In genomic region chr5:177358333-177358939, GRCh38 we compare ENCODE assay signal across 11 cellular contexts. TPM values are rescaled to one million over a fixed set of nuclear protein-coding genes. Genes with fewer than 3 reads are reported as not detected.
DNase-seq lines count a peak whose midpoint lies in the region; ATAC-seq and TF ChIP-seq lines count a peak whose summit lies in the region.
"Had no signal": no experiment of that assay in that cellular context is flagged by ENCODE, and none has a peak within 500 bp of the region (broad histone marks: within the 10 kb centered on the region; RNA-seq: fewer than 3 reads in every experiment).

No MANE protein-coding gene starts in this region.

- peaks cover 0 to 57% (median 29%) of the 10 kb centered on the region in 5 donors for H3K4me1 ChIP-seq in subcutaneous abdominal adipose tissue (ENCODE audit: control insufficient read depth in 5 of 5, insufficient read depth in 5 of 5, low read length in 5 of 5)

- no peak for DNase-seq in activated CD4-positive, alpha-beta T cell treated with anti-CD3 and anti-CD28 coated beads, Interleukin-2, amount 10 ng/mL, durations not matched to agents 24 days and 14 days
- no peak for DNase-seq in activated CD4-positive, alpha-beta T cell treated with anti-CD3 and anti-CD28 coated beads for 4 hours
- DNase-seq in activated B cell treated with CpG ODN at 0.5 μM for 24 hours (no peak), left ventricle myocardium superior (peak; percentile 52), GM19238 (ENCODE audit: insufficient read length, low spot score) (no peak), iPS-NIHi7 (ENCODE audit: extremely low spot score) (no peak)
- DNase-seq: ACHN, NCI-H1930, T1000 had no signal

- H3K4me3 Mint-ChIP-seq in activated CD4-positive, alpha-beta T cell treated with anti-CD3 and anti-CD28 coated beads, Interleukin-2, amount 10 ng/mL, durations not matched to agents 24 days and 14 days: peak overlapping the region; percentile 84
- H3K4me3 Mint-ChIP-seq in activated B cell treated with CpG ODN at 0.5 μM for 24 hours: peak overlapping the region; percentile 85

- H3K9me3 ChIP-seq in subcutaneous abdominal adipose tissue (ENCODE audit: control insufficient read depth in 5 of 5, low read length in 5 of 5): peaks cover 0 to 3% (median 0%) of the 10 kb centered on the region in 5 donors

- peak overlapping the region in 3 of 5 donors; percentile 4 to 50 (median 26) for H3K9ac ChIP-seq in subcutaneous abdominal adipose tissue (ENCODE audit: low read length in 5 of 5)

- H3K36me3 Mint-ChIP-seq in activated CD4-positive, alpha-beta T cell treated with anti-CD3 and anti-CD28 coated beads, Interleukin-2, amount 10 ng/mL, durations not matched to agents 24 days and 14 days (ENCODE audit: low read depth): peaks cover 8% of the 10 kb centered on the region
- H3K36me3 Mint-ChIP-seq in activated B cell treated with CpG ODN at 0.5 μM for 24 hours (ENCODE audit: low read depth): peaks cover 8% of the 10 kb centered on the region

- H3K4me3 ChIP-seq in subcutaneous abdominal adipose tissue (ENCODE audit: low read depth in 1 of 5, low read length in 5 of 5): peak overlapping the region; percentile 37 to 63 (median 44)

- POLR2A ChIA-PET in activated B cell treated with CpG ODN at 0.5 μM for 24 hours (lab: Charles Lee): interaction anchor here (1.1 to 1.6 kb wide), 4 partner anchors 14 to 224 kb away, joined by 3 to 5 read pairs (median 3); partner anchors contain the start of genes NSD1, PRELID1 and RAB24

- peaks cover 6% of the 10 kb centered on the region for H3K9me3 Mint-ChIP-seq in activated CD4-positive, alpha-beta T cell treated with anti-CD3 and anti-CD28 coated beads, Interleukin-2, amount 10 ng/mL, durations not matched to agents 24 days and 14 days
- no peaks in the 10 kb centered on the region for H3K9me3 Mint-ChIP-seq in activated B cell treated with CpG ODN at 0.5 μM for 24 hours

- peaks cover 0 to 12% (median 9%) of the 10 kb centered on the region in 5 donors for H3K27me3 ChIP-seq in subcutaneous abdominal adipose tissue (ENCODE audit: control insufficient read depth in 5 of 5, insufficient read depth in 4 of 5, low read length in 5 of 5)

- intact Hi-C loops in activated CD4-positive, alpha-beta T cell treated with anti-CD3 and anti-CD28 coated beads, Interleukin-2, amount 10 ng/mL, durations not matched to agents 24 days and 14 days (cut with micrococcal nuclease): loop anchor here (10.0 kb wide), 1 partner anchor 824 kb away; the partner anchor contains the start of gene RNF44
- intact Hi-C loops in activated B cell treated with CpG ODN at 0.5 μM for 24 hours (cut with micrococcal nuclease): no loop called here
- intact Hi-C loops in left ventricle myocardium superior (cut with micrococcal nuclease): no loop called here

- H3K4me1 Mint-ChIP-seq in activated CD4-positive, alpha-beta T cell treated with anti-CD3 and anti-CD28 coated beads, Interleukin-2, amount 10 ng/mL, durations not matched to agents 24 days and 14 days: peaks cover 70% of the 10 kb centered on the region
- peaks cover 76% of the 10 kb centered on the region for H3K4me1 Mint-ChIP-seq in activated B cell treated with CpG ODN at 0.5 μM for 24 hours

- H3K27ac ChIP-seq in subcutaneous abdominal adipose tissue (ENCODE audit: low read depth, low read length): no peak overlapping the region

- CTCF ChIA-PET in activated B cell treated with CpG ODN at 0.5 μM for 24 hours (lab: Charles Lee): interaction anchor here (1.0 to 3.0 kb wide), 3 partner anchors 11 to 57 kb away, joined by 3 to 16 read pairs (median 3); no protein-coding TSS in a partner anchor

- no peaks in the 10 kb centered on the region for H3K27me3 Mint-ChIP-seq in activated CD4-positive, alpha-beta T cell treated with anti-CD3 and anti-CD28 coated beads, Interleukin-2, amount 10 ng/mL, durations not matched to agents 24 days and 14 days
- no peaks in the 10 kb centered on the region for H3K27me3 Mint-ChIP-seq in activated B cell treated with CpG ODN at 0.5 μM for 24 hours

- H3K36me3 ChIP-seq in subcutaneous abdominal adipose tissue (ENCODE audit: control insufficient read depth in 5 of 5, insufficient read depth in 5 of 5, low read length in 5 of 5): no peaks in the 10 kb centered on the region

- peak overlapping the region; percentile 87 for H3K27ac Mint-ChIP-seq in activated CD4-positive, alpha-beta T cell treated with anti-CD3 and anti-CD28 coated beads, Interleukin-2, amount 10 ng/mL, durations not matched to agents 24 days and 14 days
- H3K27ac Mint-ChIP-seq in activated B cell treated with CpG ODN at 0.5 μM for 24 hours: peak overlapping the region; percentile 89

- no peak for TF ChIP-seq CTCF in activated B cell treated with CpG ODN at 0.5 μM for 24 hours (IDR thresholded peaks at IDR 0.05)

- no peak for ATAC-seq in activated B cell treated with CpG ODN at 0.5 μM for 24 hours (ENCODE audit: low read depth)
- peak; percentile 60 for ATAC-seq in left ventricle myocardium superior
- ATAC-seq in GM18870 (IDR thresholded peaks at IDR 0.05; ENCODE audit: unreplicated experiment): no peak

RNA-seq across cellular contexts. Expression of gene RGS14, which starts 0.7 kb away (rescaled TPM):
- total RNA-seq in activated CD4-positive, alpha-beta T cell treated with anti-CD3 and anti-CD28 coated beads, Interleukin-2, amount 10 ng/mL, durations not matched to agents 24 days and 14 days: 45.3 and 49.3 TPM in 2 replicates
- 50.6 and 58.3 TPM in 2 replicates for total RNA-seq in activated B cell treated with CpG ODN at 0.5 μM for 24 hours
- 2.0 TPM for total RNA-seq in left ventricle myocardium superior

RNA-seq across cellular contexts. Expression of gene LMAN2, which starts 7.0 kb away (rescaled TPM):
- total RNA-seq in activated CD4-positive, alpha-beta T cell treated with anti-CD3 and anti-CD28 coated beads, Interleukin-2, amount 10 ng/mL, durations not matched to agents 24 days and 14 days: 105 and 108 TPM in 2 replicates
- total RNA-seq in activated B cell treated with CpG ODN at 0.5 μM for 24 hours (88.0 and 89.7 TPM in 2 replicates), left ventricle myocardium superior (61.2 TPM)

RNA-seq across cellular contexts. Expression of gene SLC34A1, which starts 25.8 kb away (rescaled TPM):
- not detected in 2 replicates for total RNA-seq in activated CD4-positive, alpha-beta T cell treated with anti-CD3 and anti-CD28 coated beads, Interleukin-2, amount 10 ng/mL, durations not matched to agents 24 days and 14 days
- total RNA-seq in activated B cell treated with CpG ODN at 0.5 μM for 24 hours: not detected in 2 replicates
- not detected for total RNA-seq in left ventricle myocardium superior

RNA-seq across cellular contexts. Expression of gene PFN3, which starts 42.0 kb away (rescaled TPM):
- total RNA-seq in activated CD4-positive, alpha-beta T cell treated with anti-CD3 and anti-CD28 coated beads, Interleukin-2, amount 10 ng/mL, durations not matched to agents 24 days and 14 days: not detected in 2 replicates
- total RNA-seq in activated B cell treated with CpG ODN at 0.5 μM for 24 hours (not detected in 2 replicates), left ventricle myocardium superior (not detected)

RNA-seq across cellular contexts. Expression of gene MXD3, which starts 46.7 kb away (rescaled TPM):
- total RNA-seq in activated CD4-positive, alpha-beta T cell treated with anti-CD3 and anti-CD28 coated beads, Interleukin-2, amount 10 ng/mL, durations not matched to agents 24 days and 14 days: 9.1 and 11.7 TPM in 2 replicates
- total RNA-seq in activated B cell treated with CpG ODN at 0.5 μM for 24 hours: 7.6 and 9.1 TPM in 2 replicates
- 1.7 TPM for total RNA-seq in left ventricle myocardium superior

Comparison
In these comparisons a context has a peak if more than half of its experiments do, and no peak if none do; other contexts are left out.
1. RNA of gene RGS14, which starts 0.7 kb away (total RNA-seq): 50.6 to 58.3 TPM in activated B cell treated with CpG ODN at 0.5 μM for 24 hours and 45.3 to 49.3 TPM in activated CD4-positive, alpha-beta T cell treated with anti-CD3 and anti-CD28 coated beads, Interleukin-2, amount 10 ng/mL, durations not matched to agents 24 days and 14 days; 2.0 TPM in left ventricle myocardium superior (single experiment); every median in the first group is over 10 times any median in the second.